ENCODE assay signal across 25 cellular contexts in genomic region chr9:38673399-38673798, GRCh38. TPM values are rescaled to one million over a fixed set of nuclear protein-coding genes. Genes with fewer than 3 reads are reported as not detected.
"Had no signal": no experiment of that assay in that cellular context is flagged by ENCODE, and none has a peak within 500 bp of the region (broad histone marks: within the 10 kb centered on the region; RNA-seq: fewer than 3 reads in every experiment).

No MANE protein-coding gene starts in this region.

- H3K27me3 ChIP-seq: brain microvascular endothelial cell, cardiac muscle cell, MG63 had no signal

- H3K9ac ChIP-seq: SK-N-SH had no signal

- H3K9me2 ChIP-seq: SK-N-SH had no signal

- H3K27ac ChIP-seq: cardiac muscle cell had no signal

- ATAC-seq: activated T-cell treated with anti-CD3 and anti-CD28 coated beads, Interleukin-2, amount 50 U/mL, for 4 hours; Right ventricle myocardium inferior had no signal

- H3K36me3 ChIP-seq: brain microvascular endothelial cell, cardiac muscle cell, MG63 had no signal

- H3K4me2 ChIP-seq: SK-N-SH had no signal

- H3K9me3 ChIP-seq: MG63, SK-N-SH had no signal

- H3K4me3 ChIP-seq: cardiac muscle cell, MG63 had no signal

- DNase-seq: activated CD4-positive, alpha-beta memory T cell treated with anti-CD3 and anti-CD28 coated beads for 36 hours; activated CD4-positive, alpha-beta T cell treated with anti-CD3 and anti-CD28 coated beads, Interleukin-2, amount 10 ng/mL, durations not matched to agents 7 days and 5 days; activated CD4-positive, CD25-positive, alpha-beta regulatory T cell; activated CD8-positive, alpha-beta memory T cell treated with anti-CD3 and anti-CD28 coated beads for 24 hours; activated effector memory CD4-positive, alpha-beta T cell treated with anti-CD3 and anti-CD28 coated beads, Interleukin-2, amount 50 U/mL, for 16 hours; activated naive CD4-positive, alpha-beta T cell treated with Interleukin-2 at 50 U/mL for 16 hours; activated naive CD8-positive, alpha-beta T cell treated with anti-CD3 and anti-CD28 coated beads for 36 hours; activated T-cell treated with anti-CD3 and anti-CD28 coated beads, Interleukin-2, amount 50 U/mL, for 4 hours; brain microvascular endothelial cell; MG63; NCI-H1105 treated with DMSO at 0.1 percent for 48 hours; NCI-H1436 treated with DMSO at 0.1 percent for 48 hours; NCI-H187; NCI-H2081; NCI-H446; NCI-H524; NCI-H748 treated with DMSO at 0.1 percent for 48 hours; RPMI8226; SK-N-SH; T-helper 1 cell had no signal

RNA-seq across cellular contexts. Expression of gene FAM240B, which starts 46.5 kb away (rescaled TPM):
- total RNA-seq: activated CD4-positive, alpha-beta memory T cell treated with anti-CD3 and anti-CD28 coated beads for 36 hours; activated CD4-positive, alpha-beta T cell treated with anti-CD3 and anti-CD28 coated beads, Interleukin-2, amount 10 ng/mL, durations not matched to agents 7 days and 5 days; activated naive CD8-positive, alpha-beta T cell treated with anti-CD3 and anti-CD28 coated beads for 36 hours; activated T-cell treated with anti-CD3 and anti-CD28 coated beads, Interleukin-2, amount 50 U/mL, for 4 hours; cardiac muscle cell; OCI-LY7; Right ventricle myocardium inferior; T-helper 2 cell treated with Interferon-gamma antibody and Interleukin-4, amounts not matched to agents 100 ng/mL and 5 ng/mL, for 36 hours had no signal
- polyA plus RNA-seq: adipose tissue, cardiac muscle cell, SK-N-SH had no signal

RNA-seq across cellular contexts. Expression of gene ANKRD18A, which starts 53.0 kb away (rescaled TPM):
- total RNA-seq: OCI-LY7 had no signal
